8 cellular contexts compared by ENCODE assay signal in genomic region chr19:30227071-30227621, GRCh38.
DNase-seq lines count a peak whose midpoint lies in the region; ATAC-seq, FAIRE-seq and TF ChIP-seq lines count a peak whose summit lies in the region.

No MANE protein-coding gene starts in this region.

- peaks cover 52% of the 10 kb centered on the region for H3K4me1 ChIP-seq in left ventricle myocardium inferior

- peaks cover 69% of the 10 kb centered on the region for H3K27me3 Mint-ChIP-seq in activated T-cell treated with anti-CD3 and anti-CD28 coated beads, Interleukin-2, amount 50 U/mL, for 4 hours (ENCODE audit: low read depth)

- H3K36me3 Mint-ChIP-seq in activated T-cell treated with anti-CD3 and anti-CD28 coated beads, Interleukin-2, amount 50 U/mL, for 4 hours (ENCODE audit: insufficient read depth): no peaks in the 10 kb centered on the region

- no peaks in the 10 kb centered on the region for H3K9me3 ChIP-seq in left ventricle myocardium inferior (replicated peaks)

- no peak for FAIRE-seq in RCC 7860 (lab: Jason Lieb, UNC)

- H3K4me1 Mint-ChIP-seq in activated T-cell treated with anti-CD3 and anti-CD28 coated beads, Interleukin-2, amount 50 U/mL, for 4 hours (ENCODE audit: low read depth): peaks cover 22% of the 10 kb centered on the region

- no peak for TF ChIP-seq CTCF in VCaP (conservative IDR thresholded peaks at IDR 0.05)
- TF ChIP-seq CTCF in left ventricle myocardium inferior (IDR thresholded peaks at IDR 0.05; ENCODE audit: borderline replicate concordance): no peak

- H3K4me3 ChIP-seq in left ventricle myocardium inferior: peak overlapping the region; percentile 71
- peak overlapping the region; percentile 49 for H3K4me3 ChIP-seq in skeletal muscle cell (ENCODE audit: low read depth, low read length)

- DNase-seq in activated T-cell treated with anti-CD3 and anti-CD28 coated beads, Interleukin-2, amount 50 U/mL, for 4 hours: no peak
- no peak for DNase-seq in activated T-cell treated with anti-CD3 and anti-CD28 coated beads, Interleukin-2, amount 50 U/mL, for 48 hours
- DNase-seq in left ventricle myocardium inferior (no peak), skeletal muscle cell (ENCODE audit: low read depth) (no peak), UCSD-AML1 (lab: John Stamatoyannopoulos, UW; ENCODE audit: unreplicated experiment) (no peak), RCC 7860 (ENCODE audit: low spot score) (no peak), A172 (ENCODE audit: low spot score) (no peak)

- ATAC-seq in activated T-cell treated with anti-CD3 and anti-CD28 coated beads, Interleukin-2, amount 50 U/mL, for 4 hours: peak in 1 of 2 donors; percentile 24

- H3K27me3 ChIP-seq in left ventricle myocardium inferior (ENCODE audit: low read depth): peaks cover 98% of the 10 kb centered on the region

- peak overlapping the region; percentile 77 for H3K4me3 Mint-ChIP-seq in activated T-cell treated with anti-CD3 and anti-CD28 coated beads, Interleukin-2, amount 50 U/mL, for 4 hours

- H3K9me3 Mint-ChIP-seq in activated T-cell treated with anti-CD3 and anti-CD28 coated beads, Interleukin-2, amount 50 U/mL, for 4 hours: no peaks in the 10 kb centered on the region

- H3K27ac ChIP-seq in VCaP: peak overlapping the region; percentile 67
- peak overlapping the region; percentile 55 for H3K27ac ChIP-seq in left ventricle myocardium inferior (replicated peaks)

- intact Hi-C loops in left ventricle myocardium inferior (cut with micrococcal nuclease): no loop called here

- no peaks in the 10 kb centered on the region for H3K36me3 ChIP-seq in left ventricle myocardium inferior
